15 cellular contexts compared by ENCODE assay signal in genomic region chr9:76045217-76045616, GRCh38.
"Had no signal": no experiment of that assay in that cellular context is flagged by ENCODE, and none has a peak within 500 bp of the region (broad histone marks: within the 10 kb centered on the region; RNA-seq: fewer than 3 reads in every experiment).

No MANE protein-coding gene starts in this region.

- H3K4me3 ChIP-seq: mucosa of descending colon, psoas muscle, sigmoid colon had no signal

- H3K9me3 ChIP-seq: mucosa of descending colon, psoas muscle, sigmoid colon had no signal

- DNase-seq: activated B cell treated with CpG ODN at 0.5 μM for 24 hours; activated CD4-positive, alpha-beta T cell treated with anti-CD3 and anti-CD28 coated beads, Interleukin-2, amount 10 ng/mL, durations not matched to agents 7 days and 5 days; activated CD8-positive, alpha-beta memory T cell treated with anti-CD3 and anti-CD28 coated beads for 24 hours; activated naive CD4-positive, alpha-beta T cell treated with anti-CD3 and anti-CD28 coated beads for 36 hours; central memory CD4-positive, alpha-beta T cell; erythroblast; hippocampal formation; left colon; mammary epithelial cell; mucosa of descending colon; psoas muscle; sigmoid colon; stimulated activated CD4-positive, alpha-beta T cell treated with anti-CD3 and anti-CD28 coated beads, Interleukin-4, amount 100 ng/mL, for 1 hour; stimulated activated CD8-positive, alpha-beta memory T cell treated with anti-CD3 and anti-CD28 coated beads, Interleukin-4, amount 100 ng/mL, for 48 hours; stimulated activated naive CD8-positive, alpha-beta T cell treated with anti-CD3 and anti-CD28 coated beads, Interleukin-15, Interleukin-2, amounts not matched to agents 100 U/mL and 50 U/mL, for 24 hours had no signal

- H3K27ac ChIP-seq: psoas muscle, sigmoid colon had no signal

- H3K27me3 ChIP-seq: sigmoid colon had no signal

- ATAC-seq: left colon; mucosa of descending colon; psoas muscle; stimulated activated naive CD8-positive, alpha-beta T cell treated with anti-CD3 and anti-CD28 coated beads, Interleukin-15, Interleukin-2, amounts not matched to agents 100 U/mL and 50 U/mL, for 24 hours had no signal

- H3K36me3 ChIP-seq: sigmoid colon had no signal

- H3K4me1 ChIP-seq: psoas muscle, sigmoid colon had no signal
